13 cellular contexts compared by ENCODE assay signal in genomic region chr2:176246324-176246723, GRCh38. TPM values are rescaled to one million over a fixed set of nuclear protein-coding genes. Genes with fewer than 3 reads are reported as not detected.
"Had no signal": no experiment of that assay in that cellular context is flagged by ENCODE, and none has a peak within 500 bp of the region (broad histone marks: within the 10 kb centered on the region; RNA-seq: fewer than 3 reads in every experiment).

No MANE protein-coding gene starts in this region.

- DNase-seq: activated CD4-positive, alpha-beta memory T cell treated with anti-CD3 and anti-CD28 coated beads, Interleukin-2, amount 10 ng/mL, durations not matched to agents 7 days and 5 days; activated CD8-positive, alpha-beta memory T cell treated with anti-CD3 and anti-CD28 coated beads, Interleukin-2, amount 50 U/mL, for 4 hours; activated gamma-delta T cell treated with Interleukin-2 at 50 U/mL for 16 hours; activated T-cell treated with anti-CD3 and anti-CD28 coated beads, Interleukin-2, amount 50 U/mL, for 72 hours; cortex of kidney; effector memory CD4-positive, alpha-beta T cell; gastrocnemius medialis; left colon; natural killer cell; stimulated activated CD4-positive, alpha-beta T cell treated with anti-CD3 and anti-CD28 coated beads, Interleukin-4, amount 100 ng/mL, for 24 hours; T1000 had no signal

- H3K27ac ChIP-seq: gastrocnemius medialis, VCaP had no signal

- H3K9me3 ChIP-seq: gastrocnemius medialis had no signal

- H3K27me3 ChIP-seq: gastrocnemius medialis had no signal

- H3K4me3 ChIP-seq: gastrocnemius medialis had no signal

- H3K4me1 ChIP-seq: gastrocnemius medialis had no signal

- H3K36me3 ChIP-seq: gastrocnemius medialis had no signal

- ATAC-seq: activated T-cell treated with anti-CD3 and anti-CD28 coated beads, Interleukin-2, amount 50 U/mL, for 72 hours; gastrocnemius medialis; left colon; natural killer cell had no signal

RNA-seq across cellular contexts. Expression of gene HOXD1, which starts 57.9 kb away (rescaled TPM):
- total RNA-seq: activated CD4-positive, alpha-beta memory T cell treated with anti-CD3 and anti-CD28 coated beads, Interleukin-2, amount 10 ng/mL, durations not matched to agents 7 days and 5 days; activated T-cell treated with anti-CD3 and anti-CD28 coated beads, Interleukin-2, amount 50 U/mL, for 72 hours; fibroblast of lung had no signal
- polyA plus RNA-seq: fibroblast of lung had no signal
